ENCODE assay signal across 8 cellular contexts in the genomic region with DNA sequence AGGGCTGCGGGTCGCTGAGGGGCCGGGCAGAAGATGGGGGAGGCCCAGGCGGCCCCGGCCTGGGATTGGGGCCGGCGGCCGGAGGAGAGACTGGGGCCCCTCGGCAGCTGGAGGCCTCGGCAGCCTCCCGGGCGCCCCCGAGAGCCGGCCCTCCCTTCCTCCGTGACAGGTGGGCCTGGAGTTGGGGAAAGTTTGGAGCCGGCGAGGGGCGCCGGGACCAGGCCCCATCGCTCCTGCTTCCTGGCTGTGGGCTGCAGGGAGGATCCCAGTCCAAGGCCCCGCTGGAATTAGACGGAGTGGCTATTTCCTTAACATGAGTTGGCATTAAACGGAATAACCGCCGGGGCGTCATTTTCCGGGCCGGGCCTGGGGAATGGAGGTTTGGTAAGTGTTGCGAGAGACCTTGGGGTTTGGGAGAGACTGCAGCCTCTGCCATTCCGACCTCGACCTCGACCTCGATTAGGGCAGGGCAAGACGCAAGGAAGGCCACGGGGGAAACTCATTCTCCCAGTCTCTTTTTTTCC. TPM values are rescaled to one million over a fixed set of nuclear protein-coding genes. Genes with fewer than 3 reads are reported as not detected.
DNase-seq lines count a peak whose midpoint lies in the region; ATAC-seq and TF ChIP-seq lines count a peak whose summit lies in the region.
"Not testable (repeated sequence)": the region's sequence is repeated elsewhere in the genome, so short reads cannot be mapped to it uniquely, and the experiment has no call there.

No MANE protein-coding gene starts in this region.

- not testable (repeated sequence) for TF ChIP-seq POLR2A in NB4 (IDR thresholded peaks at IDR 0.05; ENCODE audit: extremely low read depth, insufficient read length)

- peaks cover 16 to 55% (median 25%) of the 10 kb centered on the region in 4 donors for H3K4me1 Mint-ChIP-seq in CD4-positive, CD25-positive, alpha-beta regulatory T cell
- H3K4me1 Mint-ChIP-seq in WTC11 (peaks cover 16% of the 10 kb centered on the region), natural killer cell (peaks cover 24 to 26% of the 10 kb centered on the region in 2 donors)

- in situ Hi-C loops in astrocyte of the spinal cord (cut with HindIII; ENCODE audit: low sequenced_read_pairs): not testable (repeated sequence)

- H3K9me3 Mint-ChIP-seq in CD4-positive, CD25-positive, alpha-beta regulatory T cell; WTC11; natural killer cell: not testable (repeated sequence)

- H3K27me3 ChIP-seq in CD4-positive, CD25-positive, alpha-beta regulatory T cell (ENCODE audit: control insufficient read depth, insufficient read depth, low read length); cardiac muscle cell: not testable (repeated sequence)

- H3K36me3 ChIP-seq in CD4-positive, CD25-positive, alpha-beta regulatory T cell (ENCODE audit: control insufficient read depth, insufficient read depth, low read length); cardiac muscle cell: not testable (repeated sequence)

- ATAC-seq in CD4-positive, CD25-positive, alpha-beta regulatory T cell (ENCODE audit: low read depth in 2 of 2): peak in 1 of 2 donors; percentile 2
- peak; percentile 1 for ATAC-seq in GM21825 (IDR thresholded peaks at IDR 0.05; ENCODE audit: unreplicated experiment)
- ATAC-seq in WTC11: peak; percentile 5
- ATAC-seq in natural killer cell: peak in 2 of 3 donors; percentile 6 to 17

- DNase-seq in CD4-positive, CD25-positive, alpha-beta regulatory T cell: peak in 2 of 3 donors; percentile 5 to 47
- DNase-seq in NB4 (ENCODE audit: low read depth) (peak; percentile 79), WTC11 (ENCODE audit: low spot score) (peak; percentile 38), astrocyte of the spinal cord (ENCODE audit: low read depth, low spot score) (peak; percentile 29), cardiac muscle cell (ENCODE audit: low read depth in 1 of 2, low spot score in 1 of 2) (peak; percentile 25 to 38), natural killer cell (peak; percentile 38)
- peak; percentile 9 for DNase-seq in stimulated activated CD8-positive, alpha-beta memory T cell treated with anti-CD3 and anti-CD28 coated beads, Interleukin-7, amount 100 ng/mL, for 24 hours (ENCODE audit: low read depth)

- POLR2A ChIA-PET in WTC11 (lab: Charles Lee): not testable (repeated sequence)

- intact Hi-C loops in natural killer cell (cut with micrococcal nuclease): loop anchor here (10.0 kb wide), 1 partner anchor 77 kb away; a partner anchor contains a TSS

- not testable (repeated sequence) for H3K9me3 ChIP-seq in CD4-positive, CD25-positive, alpha-beta regulatory T cell (ENCODE audit: control insufficient read depth in 2 of 2, low read length in 2 of 2); cardiac muscle cell (ENCODE audit: low read depth)

- peak overlapping the region; percentile 70 for H3K4me3 ChIP-seq in CD4-positive, CD25-positive, alpha-beta regulatory T cell (ENCODE audit: low read depth, low read length)
- H3K4me3 ChIP-seq in NB4 (ENCODE audit: low read depth, low read length) (peak overlapping the region; percentile 88), astrocyte of the spinal cord (ENCODE audit: low read depth, low read length) (peak overlapping the region; percentile 81), cardiac muscle cell (peak overlapping the region; percentile 78)

- peak overlapping the region; percentile 92 to 98 (median 95) for H3K4me3 Mint-ChIP-seq in CD4-positive, CD25-positive, alpha-beta regulatory T cell
- peak overlapping the region; percentile 89 for H3K4me3 Mint-ChIP-seq in WTC11
- peak overlapping the region; percentile 85 for H3K4me3 Mint-ChIP-seq in natural killer cell

- peak overlapping the region; percentile 94 to 96 (median 94) for H3K27ac Mint-ChIP-seq in CD4-positive, CD25-positive, alpha-beta regulatory T cell
- H3K27ac Mint-ChIP-seq in WTC11: peak overlapping the region; percentile 90
- peak overlapping the region; percentile 87 to 88 for H3K27ac Mint-ChIP-seq in natural killer cell

- peaks cover 14% of the 10 kb centered on the region for H3K4me1 ChIP-seq in CD4-positive, CD25-positive, alpha-beta regulatory T cell (ENCODE audit: control insufficient read depth, insufficient read depth, low read length, poor library complexity, severe bottlenecking)
- H3K4me1 ChIP-seq in cardiac muscle cell (ENCODE audit: low read depth): not testable (repeated sequence)

- CTCF ChIA-PET in WTC11 (lab: Charles Lee): not testable (repeated sequence)

- not testable (repeated sequence) for TF ChIP-seq CTCF in NB4 (IDR thresholded peaks at IDR 0.05; ENCODE audit: low read depth, low read length); WTC11 (IDR thresholded peaks at IDR 0.05); astrocyte of the spinal cord (IDR thresholded peaks at IDR 0.05; ENCODE audit: low read depth, low read length); cardiac muscle cell (IDR thresholded peaks at IDR 0.05; ENCODE audit: low read depth, low read length); natural killer cell (IDR thresholded peaks at IDR 0.05)

- peak overlapping the region; percentile 87 for H3K27ac ChIP-seq in CD4-positive, CD25-positive, alpha-beta regulatory T cell (ENCODE audit: insufficient read depth, low read length, poor library complexity, severe bottlenecking)
- H3K27ac ChIP-seq in cardiac muscle cell: peak overlapping the region; percentile 100

- not testable (repeated sequence) for H3K27me3 Mint-ChIP-seq in CD4-positive, CD25-positive, alpha-beta regulatory T cell; WTC11 (ENCODE audit: low read depth); natural killer cell (ENCODE audit: low read depth in 2 of 2)

- H3K36me3 Mint-ChIP-seq in CD4-positive, CD25-positive, alpha-beta regulatory T cell; natural killer cell: not testable (repeated sequence)
- peaks cover 13% of the 10 kb centered on the region for H3K36me3 Mint-ChIP-seq in WTC11

RNA-seq across cellular contexts. Expression of a gene that starts 55.5 kb away (rescaled TPM):
- 19.6 TPM for total RNA-seq in CD4-positive, CD25-positive, alpha-beta regulatory T cell
- 10 to 100 TPM in 3 of 4 donors, 1 to 10 TPM in 1; 9.2 to 17.0 (median 13.8) TPM for polyA plus RNA-seq in CD4-positive, CD25-positive, alpha-beta regulatory T cell
- total RNA-seq in WTC11 (2021): 38.6 to 40.4 TPM (median 39.6 TPM) in 3 replicates
- total RNA-seq in cardiac muscle cell: 27.9 and 32.2 TPM in 2 replicates
- polyA plus RNA-seq in cardiac muscle cell: 21.3 TPM in 2 replicates
- total RNA-seq in natural killer cell: 10 to 100 TPM; 16.1 to 20.8 (median 20.0) TPM

Comparison
In these comparisons a context has a peak if more than half of its experiments do, and no peak if none do; other contexts are left out.
1. DNase-seq: peak in every context shown above with its lines; median percentile 79 in NB4; 38 in WTC11; 38 in natural killer cell; 32 in cardiac muscle cell; 29 in astrocyte of the spinal cord; 26 in CD4-positive, CD25-positive, alpha-beta regulatory T cell; 9 in stimulated activated CD8-positive, alpha-beta memory T cell treated with anti-CD3 and anti-CD28 coated beads, Interleukin-7, amount 100 ng/mL, for 24 hours.